31 cellular contexts compared by ENCODE assay signal in the genomic region with DNA sequence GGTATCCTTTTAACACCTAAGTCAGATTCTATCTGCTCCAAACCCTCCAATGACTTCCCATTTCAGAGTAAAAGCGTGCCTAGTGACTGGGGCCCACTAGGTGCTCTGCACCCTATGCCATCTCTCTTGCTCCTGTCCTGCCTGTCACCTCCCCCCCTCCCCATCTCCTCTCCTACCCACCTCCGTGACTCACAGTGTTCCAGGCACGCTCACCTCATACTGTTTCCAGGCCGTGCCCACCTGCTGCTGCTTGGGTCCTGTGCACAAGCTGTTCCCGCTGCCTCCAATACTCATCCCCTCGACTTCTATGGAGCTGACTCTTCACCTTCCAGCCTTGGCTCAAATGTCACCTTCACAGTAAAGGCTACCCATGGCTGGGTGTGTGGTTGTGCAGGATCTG. TPM values are rescaled to one million over a fixed set of nuclear protein-coding genes. Genes with fewer than 3 reads are reported as not detected.
"Had no signal": no experiment of that assay in that cellular context is flagged by ENCODE, and none has a peak within 500 bp of the region (broad histone marks: within the 10 kb centered on the region; RNA-seq: fewer than 3 reads in every experiment).

No MANE protein-coding gene starts in this region.

- H3K27ac ChIP-seq: body of pancreas, cardiac muscle cell, coronary artery, dorsolateral prefrontal cortex, esophagus muscularis mucosa, foreskin keratinocyte, gastrocnemius medialis, heart right ventricle, WERI-Rb-1 had no signal

- H3K27me3 ChIP-seq: body of pancreas, cardiac muscle cell, gastrocnemius medialis, heart right ventricle had no signal

- DNase-seq: activated B cell treated with CpG ODN at 0.5 μM for 24 hours; activated CD4-positive, alpha-beta T cell treated with anti-CD3 and anti-CD28 coated beads for 48 hours; activated CD4-positive, alpha-beta T cell treated with anti-CD3 and anti-CD28 coated beads, Interleukin-2, amount 50 U/mL, for 1 hour; activated CD4-positive, alpha-beta T cell treated with anti-CD3 and anti-CD28 coated beads, Interleukin-2, amount 50 U/mL, for 48 hours; activated CD8-positive, alpha-beta memory T cell treated with anti-CD3 and anti-CD28 coated beads for 24 hours; activated CD8-positive, alpha-beta T cell treated with anti-CD3 and anti-CD28 coated beads for 36 hours; activated effector memory CD4-positive, alpha-beta T cell treated with Interleukin-2 at 50 U/mL for 16 hours; activated gamma-delta T cell treated with Interleukin-2 at 50 U/mL for 16 hours; activated naive CD4-positive, alpha-beta T cell treated with anti-CD3 and anti-CD28 coated beads, Interleukin-2, amount 50 U/mL, for 16 hours; activated naive CD4-positive, alpha-beta T cell treated with Interleukin-2 at 50 U/mL for 16 hours; activated T-cell treated with anti-CD3 and anti-CD28 coated beads, Interleukin-2, amount 50 U/mL, for 4 hours; amniotic stem cell; aorta; body of pancreas; dorsolateral prefrontal cortex; effector memory CD4-positive, alpha-beta T cell; erythroblast; foreskin keratinocyte; gastrocnemius medialis; glutamatergic neuron; heart right ventricle; T-helper 1 cell; T-helper 17 cell; T1000; WERI-Rb-1 had no signal

- H3K4me1 ChIP-seq: body of pancreas, esophagus muscularis mucosa, foreskin keratinocyte, gastrocnemius medialis, heart right ventricle had no signal

- H3K9me3 ChIP-seq: body of pancreas, esophagus muscularis mucosa, gastrocnemius medialis, heart right ventricle had no signal

- ATAC-seq: activated CD4-positive, CD25-positive, alpha-beta regulatory T cell treated with anti-CD3 and anti-CD28 coated beads, Interleukin-2, amount 50 U/mL, for 24 hours; activated CD8-positive, alpha-beta T cell treated with anti-CD3 and anti-CD28 coated beads for 36 hours; activated T-cell treated with anti-CD3 and anti-CD28 coated beads, Interleukin-2, amount 50 U/mL, for 4 hours; activated T-helper 17 cell treated with anti-CD3 and anti-CD28 coated beads, Interleukin-2, amount 50 U/mL, for 72 hours; body of pancreas; foreskin keratinocyte; gastrocnemius medialis; heart right ventricle; T-helper 17 cell had no signal

- H3K36me3 ChIP-seq: cardiac muscle cell, esophagus muscularis mucosa, gastrocnemius medialis, heart right ventricle, WERI-Rb-1 had no signal

- H3K4me3 ChIP-seq: body of pancreas, cardiac muscle cell, coronary artery, dorsolateral prefrontal cortex, esophagus muscularis mucosa, gastrocnemius medialis, heart right ventricle had no signal

RNA-seq across cellular contexts. Expression of a gene that starts 21.7 kb away (rescaled TPM):
- total RNA-seq: activated B cell treated with CpG ODN at 0.5 μM for 24 hours; activated T-cell treated with anti-CD3 and anti-CD28 coated beads, Interleukin-2, amount 50 U/mL, for 4 hours; aorta; body of pancreas had no signal
- polyA plus RNA-seq: adipose tissue, aorta, cardiac muscle cell had no signal
